18 cellular contexts compared by ENCODE assay signal in the genomic region with DNA sequence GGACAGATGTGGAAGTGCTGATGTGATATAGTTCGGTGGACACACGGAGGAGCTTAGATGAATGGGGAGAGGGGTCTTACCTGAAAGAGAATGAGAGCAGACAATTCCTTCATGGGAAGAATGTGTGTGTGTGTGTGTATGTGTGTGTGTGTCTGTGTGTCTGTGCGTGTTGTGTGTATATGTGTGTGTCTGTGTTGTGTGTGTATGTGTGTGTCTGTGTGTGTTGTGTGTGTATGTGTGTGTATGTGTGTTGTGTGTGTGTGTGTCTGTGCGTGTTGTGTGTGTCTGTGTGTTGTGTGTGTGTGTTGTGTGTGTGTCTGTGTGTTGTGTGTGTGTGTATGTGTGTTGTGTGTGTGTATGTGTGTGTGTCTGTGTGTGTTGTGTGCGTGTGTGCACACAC.
A peak's percentile ranks its signal among the peaks of the same experiment; 100 is the strongest.
DNase-seq lines count a peak whose midpoint lies in the region; ATAC-seq, FAIRE-seq and TF ChIP-seq lines count a peak whose summit lies in the region.
"Had no signal": no experiment of that assay in that cellular context is flagged by ENCODE, and none has a peak within 500 bp of the region (broad histone marks: within the 10 kb centered on the region; RNA-seq: fewer than 3 reads in every experiment).

No MANE protein-coding gene starts in this region.

- H4K91ac ChIP-seq in neuronal stem cell (ENCODE audit: low read depth, low read length, poor library complexity), result no peak overlapping the region

- no peaks in the 10 kb centered on the region for H3K79me2 ChIP-seq in HepG2 (ENCODE audit: insufficient read depth, low read length)

- no peaks in the 10 kb centered on the region for H3K9me3 Mint-ChIP-seq in activated naive CD8-positive, alpha-beta T cell treated with anti-CD3 and anti-CD28 coated beads for 36 hours
- H3K9me3 Mint-ChIP-seq: CD8-positive, alpha-beta T cell had no signal

- TF ChIP-seq EP300 in HepG2 (IDR thresholded peaks at IDR 0.05; ENCODE audit: low read depth in 2 of 2, low read length in 2 of 2), result no peak
- no peak for TF ChIP-seq EP300 in HepG2 (CRISPR knock-in tag; IDR thresholded peaks at IDR 0.05; ENCODE audit: borderline replicate concordance)

- H3K4me2 ChIP-seq in HepG2 (ENCODE audit: low read depth, low read length), result no peak overlapping the region
- no peak overlapping the region for H3K4me2 ChIP-seq in neuronal stem cell (ENCODE audit: insufficient read depth, low read length, poor library complexity, severe bottlenecking)

- H4K8ac ChIP-seq in neuronal stem cell (ENCODE audit: low read depth, low read length), result no peak overlapping the region

- no peak overlapping the region for H3K4me3 Mint-ChIP-seq in activated naive CD8-positive, alpha-beta T cell treated with anti-CD3 and anti-CD28 coated beads for 36 hours
- H3K4me3 Mint-ChIP-seq: CD14-positive monocyte; CD8-positive, alpha-beta T cell had no signal

- POLR2A ChIA-PET in HepG2 (lab: Yijun Ruan, JAX), result no interaction called here

- no peak overlapping the region for H2BK5ac ChIP-seq in neuronal stem cell (ENCODE audit: low read length)

- no TSS peak for BruUV-seq in HepG2 (replicated peaks; lab: Mats Ljungman, UMichigan)

- H2AK5ac ChIP-seq in neuronal stem cell (ENCODE audit: low read depth, low read length), result no peak overlapping the region

- H2AFZ ChIP-seq in HepG2 (ENCODE audit: low read length) (no peak overlapping the region), neuronal stem cell (ENCODE audit: low read length) (no peak overlapping the region)

- H3K18ac ChIP-seq in neuronal stem cell (ENCODE audit: low read length), result no peak overlapping the region

- TF ChIP-seq POLR2A in HepG2 (IDR thresholded peaks at IDR 0.05; ENCODE audit: insufficient read depth in 1 of 2, low read depth in 2 of 2, low read length in 2 of 2), result no peak
- no peak for TF ChIP-seq POLR2A in right lobe of liver (IDR thresholded peaks at IDR 0.05)

- no peak overlapping the region for H2BK15ac ChIP-seq in neuronal stem cell (ENCODE audit: low read length)

- H3K27ac ChIP-seq in HepG2 (ENCODE audit: extremely low read length, insufficient read depth, low read length) (no peak overlapping the region), right lobe of liver (no peak overlapping the region), neuronal stem cell (replicated peaks; ENCODE audit: low read length) (no peak overlapping the region)
- H3K27ac ChIP-seq: 22Rv1 had no signal

- peaks cover 42% of the 10 kb centered on the region for H3K27me3 Mint-ChIP-seq in activated naive CD8-positive, alpha-beta T cell treated with anti-CD3 and anti-CD28 coated beads for 36 hours

- H3K9me3 ChIP-seq in HepG2 (ENCODE audit: low read length) (no peaks in the 10 kb centered on the region), right lobe of liver (no peaks in the 10 kb centered on the region), neuronal stem cell (replicated peaks in 1 of 2; ENCODE audit: control insufficient read depth in 2 of 2, insufficient read depth in 1 of 2, low read depth in 1 of 2, low read length in 2 of 2) (no peaks in the 10 kb centered on the region)

- H3K9ac ChIP-seq in HepG2 (ENCODE audit: insufficient read depth, low read depth, low read length) (no peak overlapping the region), neuronal stem cell (ENCODE audit: low read depth, low read length, poor library complexity) (no peak overlapping the region)

- ATAC-seq in HepG2 (no peak), right lobe of liver (no peak)
- ATAC-seq: CD8-positive, alpha-beta T cell had no signal

- TF ChIP-seq RAD21 in HepG2 (CRISPR knock-in tag; IDR thresholded peaks at IDR 0.05), result no peak

- H2BK120ac ChIP-seq in neuronal stem cell (ENCODE audit: low read depth, low read length), result no peak overlapping the region

- H3K36me3 ChIP-seq in HepG2 (replicated peaks in 1 of 2; ENCODE audit: control insufficient read depth in 1 of 2, insufficient read depth in 2 of 2, low read length in 2 of 2) (no peaks in the 10 kb centered on the region), right lobe of liver (no peaks in the 10 kb centered on the region), bronchial epithelial cell (ENCODE audit: control insufficient read depth, insufficient read depth, low read length) (no peaks in the 10 kb centered on the region), neuronal stem cell (replicated peaks in 1 of 2; ENCODE audit: control insufficient read depth in 2 of 2, insufficient read depth in 2 of 2, low read length in 2 of 2) (no peaks in the 10 kb centered on the region)

- no peaks in the 10 kb centered on the region for H3K4me1 Mint-ChIP-seq in activated naive CD8-positive, alpha-beta T cell treated with anti-CD3 and anti-CD28 coated beads for 36 hours
- H3K4me1 Mint-ChIP-seq: CD14-positive monocyte had no signal

- intact Hi-C loops in HepG2 (cut with micrococcal nuclease; ENCODE audit: unreplicated experiment), result no loop called here
- intact Hi-C loops in right lobe of liver (cut with DNase I), result loop anchor here in 1 of 2 donors (5.0 kb wide), 1 partner anchor 741 kb away; no protein-coding TSS in a partner anchor

- no peak overlapping the region for H3K4ac ChIP-seq in neuronal stem cell (ENCODE audit: low read length)

- H3K36me3 Mint-ChIP-seq in activated naive CD8-positive, alpha-beta T cell treated with anti-CD3 and anti-CD28 coated beads for 36 hours, result no peaks in the 10 kb centered on the region
- H3K36me3 Mint-ChIP-seq: CD14-positive monocyte; CD8-positive, alpha-beta T cell had no signal

- peaks cover 3 to 26% of the 10 kb centered on the region in 2 experiments; a peak in 2 of 5 replicates for H3K27me3 ChIP-seq in HepG2 (ENCODE audit: control insufficient read depth in 1 of 2, insufficient read depth in 2 of 2, low read length in 2 of 2)
- peaks cover 0 to 10% of the 10 kb centered on the region in 2 donors for H3K27me3 ChIP-seq in right lobe of liver
- H3K27me3 ChIP-seq in bronchial epithelial cell (ENCODE audit: control insufficient read depth, insufficient read depth, low read length), result peaks cover 8% of the 10 kb centered on the region
- peaks cover 0 to 60% (median 3%) of the 10 kb centered on the region in 3 experiments for H3K27me3 ChIP-seq in neuronal stem cell (ENCODE audit: control insufficient read depth in 3 of 3, insufficient read depth in 3 of 3, low read depth in 1 of 3, low read length in 3 of 3)

- H3K79me1 ChIP-seq in neuronal stem cell (ENCODE audit: low read depth, low read length), result no peaks in the 10 kb centered on the region

- DNase-seq in HepG2 (ENCODE audit: low spot score), result no peak
- no peak for DNase-seq in right lobe of liver
- DNase-seq in bronchial epithelial cell (ENCODE audit: low read depth), result no peak
- no peak for DNase-seq in neuronal stem cell (ENCODE audit: low spot score)
- DNase-seq in foreskin fibroblast, result no peak
- no peak for DNase-seq in activated naive CD8-positive, alpha-beta T cell treated with anti-CD3 and anti-CD28 coated beads for 36 hours
- DNase-seq in NAMALWA (ENCODE audit: low spot score), result no peak
- DNase-seq: CD8-positive, alpha-beta T cell; COR-L47; DMS153; DMS79 treated with DMSO at 0.1 percent for 48 hours; EL had no signal

- no peak for TF ChIP-seq CTCF in HepG2 (CRISPR knock-in tag; IDR thresholded peaks at IDR 0.05)
- TF ChIP-seq CTCF in right lobe of liver (IDR thresholded peaks at IDR 0.05), result no peak
- TF ChIP-seq CTCF in bronchial epithelial cell (IDR thresholded peaks at IDR 0.05; ENCODE audit: insufficient read depth, low read length, severe bottlenecking), result no peak
- TF ChIP-seq CTCF in foreskin fibroblast (IDR thresholded peaks at IDR 0.05; ENCODE audit: low read depth, low read length), result no peak

- 1% methylated on average over 4 of the region's 5 CpGs for WGBS in HepG2 (ENCODE audit: low lambda C conversion rate)
- WGBS in right lobe of liver (ENCODE audit: insufficient coverage, low coverage, low lambda C conversion rate, missing lambda C conversion rate), result 43% methylated on average over 4 of the region's 5 CpGs
- no CpG with 5 or more reads among the region's 5 CpGs for WGBS in neuronal stem cell (ENCODE audit: extremely low coverage in 2 of 2, insufficient read length in 2 of 2, insufficient replicate concordance in 1 of 2), 2 donors

- H2BK12ac ChIP-seq in neuronal stem cell (ENCODE audit: low read length), result no peak overlapping the region

- in situ Hi-C loops in HepG2 (cut with HindIII; ENCODE audit: extremely low pct_ligation_motif_present, low pct_unique_long_range_greater_than_20kb), result loop anchor here (10.0 kb wide), 1 partner anchor 373 kb away; no protein-coding TSS in a partner anchor

- H3K4me3 ChIP-seq in HepG2 (replicated peaks in 1 of 3; ENCODE audit: insufficient read depth in 1 of 3, low read depth in 2 of 3, low read length in 3 of 3) (no peak overlapping the region), right lobe of liver (no peak overlapping the region), bronchial epithelial cell (ENCODE audit: low read depth, low read length) (no peak overlapping the region), neuronal stem cell (ENCODE audit: low read length in 2 of 2) (peak overlapping the region in 1 of 2 donors; percentile 63), foreskin fibroblast (ENCODE audit: low read depth in 1 of 2, low read length in 2 of 2) (no peak overlapping the region)

- H3K27ac Mint-ChIP-seq in activated naive CD8-positive, alpha-beta T cell treated with anti-CD3 and anti-CD28 coated beads for 36 hours, result no peak overlapping the region
- H3K27ac Mint-ChIP-seq: CD14-positive monocyte; CD8-positive, alpha-beta T cell had no signal

- H3K4me1 ChIP-seq in HepG2 (ENCODE audit: insufficient read depth, low read length) (no peaks in the 10 kb centered on the region), right lobe of liver (no peaks in the 10 kb centered on the region), neuronal stem cell (ENCODE audit: control insufficient read depth in 2 of 2, insufficient read depth in 1 of 2, low read depth in 1 of 2, low read length in 2 of 2) (peaks cover 0 to 3% of the 10 kb centered on the region in 2 donors)

- CTCF ChIA-PET in HepG2 (lab: Yijun Ruan, JAX; ENCODE audit: low intra/inter-chr PET ratio, low total read pairs), result no interaction called here

- no peak overlapping the region for H3K23ac ChIP-seq in neuronal stem cell (ENCODE audit: low read depth, low read length, poor library complexity)

- FAIRE-seq in HepG2 (lab: Jason Lieb, UNC), result no peak
- FAIRE-seq in bronchial epithelial cell (lab: Jason Lieb, UNC), result peak; percentile 90
- FAIRE-seq: D721Med, G401.6, GM12891, H54 had no signal

- H4K20me1 ChIP-seq in HepG2 (ENCODE audit: insufficient read depth, low read length), result no peaks in the 10 kb centered on the region

- peak overlapping the region; percentile 12 for H3K14ac ChIP-seq in neuronal stem cell (ENCODE audit: low read length)
